In genomic region chr4:16794816-16795445, GRCh38 we compare ENCODE assay signal across 8 cellular contexts.
A peak's percentile ranks its signal among the peaks of the same experiment; 100 is the strongest.
DNase-seq lines count a peak whose midpoint lies in the region; ATAC-seq and TF ChIP-seq lines count a peak whose summit lies in the region.

No MANE protein-coding gene starts in this region.

- TF ChIP-seq CTCF in C4-2B (conservative IDR thresholded peaks at IDR 0.05) = peak; percentile 71
- TF ChIP-seq CTCF in PC-3 (conservative IDR thresholded peaks at IDR 0.05; ENCODE audit: low read depth, low read length) = peak; percentile 60
- TF ChIP-seq CTCF in brain (conservative IDR thresholded peaks at IDR 0.05) = peak; percentile 56 to 75
- peak; percentile 71 for TF ChIP-seq CTCF in kidney epithelial cell (IDR thresholded peaks at IDR 0.05; ENCODE audit: insufficient read depth, low read length, poor library complexity, severe bottlenecking)

- POLR2A ChIA-PET in PC-3 (lab: Charles Lee; ENCODE audit: unreplicated experiment) = no interaction called here

- BruUV-seq in PC-3 (replicated peaks; lab: Mats Ljungman, UMichigan) = no TSS peak

- H3K4me3 ChIP-seq in PC-3 (ENCODE audit: low read length) = no peak overlapping the region
- H3K4me3 ChIP-seq in kidney epithelial cell (ENCODE audit: low read depth, low read length) = no peak overlapping the region

- H3K36me3 Mint-ChIP-seq in brain = peaks cover 7% of the 10 kb centered on the region

- ATAC-seq in GM19035 (IDR thresholded peaks at IDR 0.05; ENCODE audit: unreplicated experiment) = peak; percentile 65
- no peak for ATAC-seq in PC-3
- ATAC-seq in stimulated activated naive CD8-positive, alpha-beta T cell treated with anti-CD3 and anti-CD28 coated beads, Interleukin-15, amount 100 ng/mL, for 72 hours = no peak

- H2AFZ ChIP-seq in PC-3 (ENCODE audit: low read length) = no peak overlapping the region

- no peaks in the 10 kb centered on the region for H3F3A ChIP-seq in PC-3 (ENCODE audit: low read length, unreplicated experiment)

- no peaks in the 10 kb centered on the region for H3K9me3 Mint-ChIP-seq in brain
- H3K9me3 Mint-ChIP-seq in stimulated activated naive CD8-positive, alpha-beta T cell treated with anti-CD3 and anti-CD28 coated beads, Interleukin-15, amount 100 ng/mL, for 72 hours = no peaks in the 10 kb centered on the region

- no peaks in the 10 kb centered on the region for H3K27me3 Mint-ChIP-seq in brain
- peaks cover 8% of the 10 kb centered on the region for H3K27me3 Mint-ChIP-seq in stimulated activated naive CD8-positive, alpha-beta T cell treated with anti-CD3 and anti-CD28 coated beads, Interleukin-15, amount 100 ng/mL, for 72 hours

- H3K27me3 ChIP-seq in PC-3 (ENCODE audit: low read length) (peaks cover 36% of the 10 kb centered on the region), kidney epithelial cell (ENCODE audit: control insufficient read depth, insufficient read depth, low read length) (no peaks in the 10 kb centered on the region)

- intact Hi-C loops in PC-3 (cut with micrococcal nuclease) = no loop called here

- no peak overlapping the region for H3K4me2 ChIP-seq in PC-3 (ENCODE audit: low read length)

- H3K9ac ChIP-seq in PC-3 (ENCODE audit: low read length) = no peak overlapping the region

- DNase-seq in PC-3 (peak; percentile 45), kidney epithelial cell (ENCODE audit: low read depth) (no peak), kidney glomerular epithelial cell (lab: John Stamatoyannopoulos, UW) (no peak), T1000 (lab: John Stamatoyannopoulos, UW) (no peak)
- peak; percentile 27 to 37 for DNase-seq in stimulated activated naive CD8-positive, alpha-beta T cell treated with anti-CD3 and anti-CD28 coated beads, Interleukin-15, amount 100 ng/mL, for 72 hours

- H3K36me3 ChIP-seq in PC-3 (ENCODE audit: low read depth, low read length) (no peaks in the 10 kb centered on the region), kidney epithelial cell (ENCODE audit: control insufficient read depth, insufficient read depth, low read length) (no peaks in the 10 kb centered on the region)

- no peaks in the 10 kb centered on the region for H3K4me1 ChIP-seq in PC-3 (ENCODE audit: insufficient read depth, low read length)

- no peaks in the 10 kb centered on the region for H3K9me2 ChIP-seq in PC-3 (replicated peaks; ENCODE audit: low read length)

- H3K4me1 Mint-ChIP-seq in brain = peaks cover 15% of the 10 kb centered on the region
- H3K4me1 Mint-ChIP-seq in stimulated activated naive CD8-positive, alpha-beta T cell treated with anti-CD3 and anti-CD28 coated beads, Interleukin-15, amount 100 ng/mL, for 72 hours = no peaks in the 10 kb centered on the region

- no peaks in the 10 kb centered on the region for H4K20me1 ChIP-seq in PC-3 (ENCODE audit: low read length)

- H3K4me3 Mint-ChIP-seq in brain = no peak overlapping the region
- no peak overlapping the region for H3K4me3 Mint-ChIP-seq in stimulated activated naive CD8-positive, alpha-beta T cell treated with anti-CD3 and anti-CD28 coated beads, Interleukin-15, amount 100 ng/mL, for 72 hours

- H3K79me2 ChIP-seq in PC-3 (ENCODE audit: low read length) = no peaks in the 10 kb centered on the region

- H3K27ac ChIP-seq in C4-2B (no peak overlapping the region), PC-3 (ENCODE audit: low read length) (no peak overlapping the region)

- peak overlapping the region in 1 of 5 experiments; percentile 28 for H3K27ac Mint-ChIP-seq in brain
- peak overlapping the region in 1 of 2 donors; percentile 71 for H3K27ac Mint-ChIP-seq in stimulated activated naive CD8-positive, alpha-beta T cell treated with anti-CD3 and anti-CD28 coated beads, Interleukin-15, amount 100 ng/mL, for 72 hours

- CTCF ChIA-PET in PC-3 (lab: Charles Lee) = no interaction called here

- no peaks in the 10 kb centered on the region for H3K9me3 ChIP-seq in PC-3 (ENCODE audit: low read length)

Comparison
In these comparisons a context has a peak if more than half of its experiments do, and no peak if none do; other contexts are left out.
1. DNase-seq: peak in PC-3 (single experiment) and stimulated activated naive CD8-positive, alpha-beta T cell treated with anti-CD3 and anti-CD28 coated beads, Interleukin-15, amount 100 ng/mL, for 72 hours (2 of 2); none in kidney epithelial cell (single experiment), kidney glomerular epithelial cell (single experiment) and T1000 (single experiment).
2. Peak in every context shown above with its lines, with median percentiles within 50 percentile points of each other: CTCF ChIP-seq.